ENCODE assay signal across 20 cellular contexts in genomic region chr12:26661399-26661798, GRCh38.
DNase-seq lines count a peak whose midpoint lies in the region; ATAC-seq, FAIRE-seq and TF ChIP-seq lines count a peak whose summit lies in the region.
"Had no signal": no experiment of that assay in that cellular context is flagged by ENCODE, and none has a peak within 500 bp of the region (broad histone marks: within the 10 kb centered on the region; RNA-seq: fewer than 3 reads in every experiment).

No MANE protein-coding gene starts in this region.

- intact Hi-C loops in GM12878 (cut with micrococcal nuclease; ENCODE audit: unreplicated experiment): no loop called here

- H3K27me3 ChIP-seq in GM12878 (replicated peaks in 1 of 2; ENCODE audit: control insufficient read depth in 2 of 2, insufficient read depth in 2 of 2, low read length in 1 of 2): no peaks in the 10 kb centered on the region
- H3K27me3 ChIP-seq: BLaER1 had no signal

- H3K9ac ChIP-seq in GM12878 (ENCODE audit: control insufficient read depth, insufficient read depth, low read length): no peak overlapping the region
- H3K9ac ChIP-seq: BLaER1 had no signal

- no peaks in the 10 kb centered on the region for H4K20me1 ChIP-seq in GM12878 (ENCODE audit: control insufficient read depth, insufficient read depth)
- H4K20me1 ChIP-seq: BLaER1 had no signal

- POLR2A ChIA-PET in GM12878 (lab: Charles Lee): no interaction called here

- BruUV-seq in GM12878 (replicated peaks; lab: Mats Ljungman, UMichigan): no TSS peak

- H3K79me2 ChIP-seq in GM12878 (ENCODE audit: control insufficient read depth, insufficient read depth, low read length): no peaks in the 10 kb centered on the region

- no peak for TF ChIP-seq RAD21 in GM12878 (IDR thresholded peaks at IDR 0.05; ENCODE audit: insufficient read depth, low read depth, low read length)

- no peak for TF ChIP-seq EP300 in GM12878 (IDR thresholded peaks at IDR 0.05; ENCODE audit: borderline replicate concordance in 1 of 2, control insufficient read depth in 1 of 2, low read depth in 2 of 2, low read length in 2 of 2)

- SMC1A ChIA-PET in GM12878 (lab: Charles Lee; ENCODE audit: uncharacterized antibody, unreplicated experiment): interaction anchor here (1.3 kb wide), 1 partner anchor 9 kb away, joined by 3 read pairs; no protein-coding TSS in a partner anchor

- no peak overlapping the region for H3K27ac ChIP-seq in GM12878 (ENCODE audit: control insufficient read depth, insufficient read depth)
- H3K27ac ChIP-seq: 22Rv1, BLaER1, C4-2B had no signal

- CTCF ChIA-PET in GM12878 (lab: Yijun Ruan, JAX): interaction anchor here (1.0 kb wide), 1 partner anchor 15 kb away, joined by 3 read pairs; no protein-coding TSS in a partner anchor

- ATAC-seq in GM12878: 0 out of 3 replicates have a peak, but pooled peaks have one; percentile 21
- peak; percentile 34 for ATAC-seq in left lobe of liver
- no peak for ATAC-seq in GM21717 (IDR thresholded peaks at IDR 0.05; ENCODE audit: unreplicated experiment)
- ATAC-seq: CD8-positive, alpha-beta T cell; GM23338 had no signal

- TF ChIP-seq POLR2A in GM12892 (IDR thresholded peaks at IDR 0.05; ENCODE audit: low read depth, low read length): no peak
- no peak for TF ChIP-seq POLR2A in GM12878 (IDR thresholded peaks at IDR 0.05; ENCODE audit: low read depth, low read length)

- no peak for DNase-seq in GM12892 (ENCODE audit: insufficient read length)
- no peak for DNase-seq in GM12878 (ENCODE audit: low read depth, low spot score)
- DNase-seq in left lobe of liver (ENCODE audit: low spot score): no peak
- DNase-seq in T1000 (lab: John Stamatoyannopoulos, UW): no peak
- DNase-seq in DMS153 (lab: John Stamatoyannopoulos, UW): no peak
- DNase-seq: Caco-2; CD4-positive, CD25-positive, alpha-beta regulatory T cell; CD8-positive, alpha-beta T cell; DMS79; EL; GDM1; HFFc6 had no signal

- RAD21 ChIA-PET in GM12878 (lab: Charles Lee; ENCODE audit: unreplicated experiment): no interaction called here

- peak; percentile 24 for FAIRE-seq in GM12892 (lab: Jason Lieb, UNC)
- no peak for FAIRE-seq in GM12878 (lab: Jason Lieb, UNC)
- FAIRE-seq: GM19239, H54 had no signal

- peaks cover 11 to 34% of the 10 kb centered on the region in 2 experiments for H3K36me3 ChIP-seq in GM12878 (ENCODE audit: control insufficient read depth in 2 of 2, insufficient read depth in 2 of 2, low read length in 1 of 2)
- H3K36me3 ChIP-seq: HAP-1 had no signal

- H3K9me3 ChIP-seq in GM12878 (replicated peaks; ENCODE audit: control insufficient read depth, insufficient read depth, low read length): no peaks in the 10 kb centered on the region
- H3K9me3 ChIP-seq: BLaER1, Caco-2, HAP-1 had no signal

- TF ChIP-seq CTCF in GM12878 (IDR thresholded peaks at IDR 0.05 in 2 of 3, conservative IDR thresholded peaks at IDR 0.05 in 1 of 3; ENCODE audit: control insufficient read depth in 2 of 3, extremely low read depth in 1 of 3, insufficient read depth in 1 of 3, low read depth in 3 of 3, low read length in 3 of 3): no peak

- in situ Hi-C loops in GM12878 (cut with MboI): no loop called here

- no peak overlapping the region for H2AFZ ChIP-seq in GM12878 (ENCODE audit: control insufficient read depth, low read depth, low read length)
- H2AFZ ChIP-seq: GM23338 had no signal

- H3K4me1 ChIP-seq in GM12878 (ENCODE audit: control insufficient read depth, insufficient read depth, low read length): no peaks in the 10 kb centered on the region
- H3K4me1 ChIP-seq: BLaER1, Caco-2, HAP-1 had no signal

- no peak overlapping the region for H3K4me3 ChIP-seq in GM12878
- H3K4me3 ChIP-seq: BLaER1, GM23338, HAP-1 had no signal

- H3K4me2 ChIP-seq in GM12878 (ENCODE audit: control insufficient read depth, insufficient read depth): no peak overlapping the region
- H3K4me2 ChIP-seq: BLaER1, GM23338 had no signal

- WGBS in GM12878 (ENCODE audit: insufficient coverage, insufficient replicate concordance, low lambda C conversion rate, missing lambda C conversion rate): 100% methylated on average over 3 of the region's 3 CpGs

TF ChIP-seq in GM12878, 131 proteins besides CTCF, POLR2A, EP300 and RAD21:
- TF ChIP-seq RELA (IDR thresholded peaks at IDR 0.05; ENCODE audit: borderline replicate concordance, partially characterized antibody): no peak
- no peak for TF ChIP-seq SIN3A (IDR thresholded peaks at IDR 0.05; ENCODE audit: low read depth, low read length)
- no peak for TF ChIP-seq MLLT1 (IDR thresholded peaks at IDR 0.05)
- no peak for TF ChIP-seq MYC (IDR thresholded peaks at IDR 0.05; ENCODE audit: insufficient read depth, insufficient read length, insufficient replicate concordance, low read length, severe bottlenecking)
- TF ChIP-seq SREBF2 (IDR thresholded peaks at IDR 0.05; ENCODE audit: low read length): no peak
- TF ChIP-seq TARDBP (IDR thresholded peaks at IDR 0.05; ENCODE audit: borderline replicate concordance): no peak
- TF ChIP-seq KLF5 (IDR thresholded peaks at IDR 0.05; ENCODE audit: partially characterized antibody): no peak
- no peak for TF ChIP-seq DPF2 (IDR thresholded peaks at IDR 0.05)
- TF ChIP-seq, protein P1, sequence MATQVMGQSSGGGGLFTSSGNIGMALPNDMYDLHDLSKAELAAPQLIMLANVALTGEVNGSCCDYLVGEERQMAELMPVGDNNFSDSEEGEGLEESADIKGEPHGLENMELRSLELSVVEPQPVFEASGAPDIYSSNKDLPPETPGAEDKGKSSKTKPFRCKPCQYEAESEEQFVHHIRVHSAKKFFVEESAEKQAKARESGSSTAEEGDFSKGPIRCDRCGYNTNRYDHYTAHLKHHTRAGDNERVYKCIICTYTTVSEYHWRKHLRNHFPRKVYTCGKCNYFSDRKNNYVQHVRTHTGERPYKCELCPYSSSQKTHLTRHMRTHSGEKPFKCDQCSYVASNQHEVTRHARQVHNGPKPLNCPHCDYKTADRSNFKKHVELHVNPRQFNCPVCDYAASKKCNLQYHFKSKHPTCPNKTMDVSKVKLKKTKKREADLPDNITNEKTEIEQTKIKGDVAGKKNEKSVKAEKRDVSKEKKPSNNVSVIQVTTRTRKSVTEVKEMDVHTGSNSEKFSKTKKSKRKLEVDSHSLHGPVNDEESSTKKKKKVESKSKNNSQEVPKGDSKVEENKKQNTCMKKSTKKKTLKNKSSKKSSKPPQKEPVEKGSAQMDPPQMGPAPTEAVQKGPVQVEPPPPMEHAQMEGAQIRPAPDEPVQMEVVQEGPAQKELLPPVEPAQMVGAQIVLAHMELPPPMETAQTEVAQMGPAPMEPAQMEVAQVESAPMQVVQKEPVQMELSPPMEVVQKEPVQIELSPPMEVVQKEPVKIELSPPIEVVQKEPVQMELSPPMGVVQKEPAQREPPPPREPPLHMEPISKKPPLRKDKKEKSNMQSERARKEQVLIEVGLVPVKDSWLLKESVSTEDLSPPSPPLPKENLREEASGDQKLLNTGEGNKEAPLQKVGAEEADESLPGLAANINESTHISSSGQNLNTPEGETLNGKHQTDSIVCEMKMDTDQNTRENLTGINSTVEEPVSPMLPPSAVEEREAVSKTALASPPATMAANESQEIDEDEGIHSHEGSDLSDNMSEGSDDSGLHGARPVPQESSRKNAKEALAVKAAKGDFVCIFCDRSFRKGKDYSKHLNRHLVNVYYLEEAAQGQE (IDR thresholded peaks at IDR 0.05; ENCODE audit: low read depth, low read length): no peak
- no peak for TF ChIP-seq EGR1 (IDR thresholded peaks at IDR 0.05; ENCODE audit: borderline replicate concordance in 1 of 2, low read depth in 2 of 2, low read length in 2 of 2)
- TF ChIP-seq MYB (IDR thresholded peaks at IDR 0.05; ENCODE audit: borderline replicate concordance, low read depth, low read length): no peak
